In the genomic region with DNA sequence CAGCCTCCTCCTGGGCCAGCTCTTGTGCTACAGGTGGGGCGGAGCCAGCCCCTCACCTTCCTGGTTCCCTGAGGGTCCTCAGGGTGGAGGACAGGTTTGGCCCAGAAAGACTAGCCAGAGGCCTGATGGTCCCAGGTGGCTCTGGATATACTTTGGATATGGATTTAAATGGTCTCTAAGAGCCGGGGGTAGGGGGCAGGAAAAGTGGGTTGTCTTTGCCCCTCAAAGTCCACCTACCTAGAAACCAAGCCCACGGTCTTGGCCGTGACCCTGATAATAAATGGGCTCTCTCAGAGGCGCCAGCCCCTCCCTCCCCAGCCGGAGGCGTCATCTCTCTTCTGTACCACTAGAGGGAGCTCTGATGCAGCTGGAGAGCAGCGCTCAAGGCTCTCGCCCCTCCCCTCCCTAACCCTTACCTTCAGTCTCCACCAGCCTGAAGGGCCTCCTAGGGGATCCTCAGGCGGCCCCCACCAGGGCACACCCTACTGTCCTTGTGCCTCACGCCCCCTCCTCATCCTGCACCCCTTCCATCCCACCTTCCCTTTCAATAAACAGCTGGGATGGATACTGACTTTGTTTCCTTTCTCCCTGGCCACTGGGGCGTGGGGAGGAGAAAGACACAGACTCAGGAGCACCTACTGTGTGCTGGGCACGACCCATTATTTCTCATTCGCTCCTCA, we compare ENCODE assay signal across 8 cellular contexts. TPM values are rescaled to one million over a fixed set of nuclear protein-coding genes. Genes with fewer than 3 reads are reported as not detected.
DNase-seq lines count a peak whose midpoint lies in the region; ATAC-seq, FAIRE-seq and TF ChIP-seq lines count a peak whose summit lies in the region.

No MANE protein-coding gene starts in this region.

- ATAC-seq in HG02870 (IDR thresholded peaks at IDR 0.05; ENCODE audit: unreplicated experiment) (peak; percentile 86), HG03135 (IDR thresholded peaks at IDR 0.05; ENCODE audit: unreplicated experiment) (no peak)

- no peak for TF ChIP-seq POLR2A in GM12892 (IDR thresholded peaks at IDR 0.05; ENCODE audit: low read depth, low read length)

- DNase-seq in GM12892 (ENCODE audit: insufficient read length) (peak; percentile 92), NCI-H2081 (lab: John Stamatoyannopoulos, UW) (peak; percentile 71 to 76), T-helper 9 cell (peak; percentile 65), astrocyte of the spinal cord (ENCODE audit: low read depth, low spot score) (peak; percentile 70), iPS-NIHi11 (ENCODE audit: low spot score) (peak; percentile 88)
- DNase-seq in stimulated activated CD4-positive, alpha-beta T cell treated with anti-CD3 and anti-CD28 coated beads, Interleukin-15, amount 100 ng/mL, for 1 hour (ENCODE audit: low read depth in 1 of 2, low spot score in 1 of 2): peak; percentile 62 to 68

- FAIRE-seq in GM12892 (lab: Jason Lieb, UNC): peak; percentile 99

- in situ Hi-C loops in astrocyte of the spinal cord (cut with HindIII; ENCODE audit: low sequenced_read_pairs): no loop called here

- peak; percentile 92 for TF ChIP-seq CTCF in astrocyte of the spinal cord (IDR thresholded peaks at IDR 0.05; ENCODE audit: low read depth, low read length)

- H3K4me3 ChIP-seq in astrocyte of the spinal cord (ENCODE audit: low read depth, low read length): no peak overlapping the region

RNA-seq across cellular contexts. Expression of gene NRSN2, which starts 7.5 kb away (rescaled TPM):
- polyA plus RNA-seq in GM12892 (2012; ENCODE audit: missing spikeins): 7.4 TPM

RNA-seq across cellular contexts. Expression of gene TRIB3, which starts 26.1 kb away (rescaled TPM):
- 10.5 TPM for polyA plus RNA-seq in GM12892 (2012; ENCODE audit: missing spikeins)

RNA-seq across cellular contexts. Expression of gene SOX12, which starts 29.1 kb away (rescaled TPM):
- polyA plus RNA-seq in GM12892 (2012; ENCODE audit: missing spikeins): 2.1 TPM

RNA-seq across cellular contexts. Expression of gene RBCK1, which starts 53.7 kb away (rescaled TPM):
- polyA plus RNA-seq in GM12892 (2012; ENCODE audit: missing spikeins): 64.6 TPM

RNA-seq across cellular contexts. Expression of gene ZCCHC3, which starts 57.1 kb away (rescaled TPM):
- 14.4 TPM for polyA plus RNA-seq in GM12892 (2012; ENCODE audit: missing spikeins)
